8 cellular contexts compared by ENCODE assay signal in genomic region chr21:29024474-29025327, GRCh38. TPM values are rescaled to one million over a fixed set of nuclear protein-coding genes. Genes with fewer than 3 reads are reported as not detected.
DNase-seq lines count a peak whose midpoint lies in the region; ATAC-seq and TF ChIP-seq lines count a peak whose summit lies in the region.

Gene USP16, plus strand, starts transcription at chr21:29024668. Its CDS starts 3,246 bp downstream, at chr21:29027914.

- BruUV-seq in IMR-90 (replicated peaks; lab: Mats Ljungman, UMichigan) = no TSS peak

- peak within 1 kb of the TSS; percentile 89 for H3K4me2 ChIP-seq in IMR-90 (ENCODE audit: low read depth, low read length)

- no peaks in the 10 kb centered on the region for H3K27me3 ChIP-seq in IMR-90 (ENCODE audit: control insufficient read depth, insufficient read depth, low read length)

- in situ Hi-C loops in IMR-90 (cut with MboI; ENCODE audit: low sequenced_read_pairs) = no loop called here

- H3K36me3 ChIP-seq in IMR-90 (ENCODE audit: control insufficient read depth, insufficient read depth, low read length) = peaks cover 2% of the 10 kb centered on the region; the same call in 1 of the 2 replicates

- DNase-seq in DMS 273 (lab: John Stamatoyannopoulos, UW; ENCODE audit: unreplicated experiment) (peak; percentile 98), IMR-90 (peak; percentile 99), OCI-M1 (lab: John Stamatoyannopoulos, UW) (peak; percentile 97), activated T-cell treated with anti-CD3 and anti-CD28 coated beads for 24 hours (ENCODE audit: low read depth) (peak; percentile 95), epidermal melanocyte (ENCODE audit: insufficient read length, low spot score) (peak; percentile 96), middle frontal gyrus (ENCODE audit: extremely low spot score, low spot score) (peak; percentile 96)
- peak; percentile 79 to 89 for DNase-seq in stimulated activated CD8-positive, alpha-beta memory T cell treated with anti-CD3 and anti-CD28 coated beads, Interleukin-2, amount 100 ng/mL, for 48 hours (ENCODE audit: low read depth in 2 of 2)

- peaks cover 3% of the 10 kb centered on the region for H3K9me1 ChIP-seq in IMR-90 (ENCODE audit: insufficient read depth, low read length)

- H2AK5ac ChIP-seq in IMR-90 (ENCODE audit: low read depth, low read length) = peak within 1 kb of the TSS; percentile 54; the same call in 1 of the 2 replicates

- H2BK120ac ChIP-seq in IMR-90 (ENCODE audit: low read depth, low read length) = peak within 1 kb of the TSS; percentile 98

- peak within 1 kb of the TSS; percentile 85 for H2AK9ac ChIP-seq in IMR-90 (replicated peaks; ENCODE audit: low read depth, low read length, poor library complexity)

- H3K23ac ChIP-seq in IMR-90 (ENCODE audit: low read depth, low read length) = peak within 1 kb of the TSS; percentile 100

- TF ChIP-seq RAD21 in IMR-90 (IDR thresholded peaks at IDR 0.05; ENCODE audit: low read length) = peak; percentile 11; the same call in 1 of the 2 replicates

- H2BK15ac ChIP-seq in IMR-90 (ENCODE audit: low read depth, low read length) = peak within 1 kb of the TSS; percentile 86; the same call in 2 of the 3 replicates

- H3K9ac ChIP-seq in IMR-90 (ENCODE audit: low read depth, low read length) = peak within 1 kb of the TSS; percentile 86

- H2BK5ac ChIP-seq in IMR-90 (ENCODE audit: low read depth, low read length, poor library complexity, severe bottlenecking) = peak within 1 kb of the TSS; percentile 90

- H3K9me3 ChIP-seq in IMR-90 (ENCODE audit: control insufficient read depth, insufficient read depth, low read length) = no peaks in the 10 kb centered on the region

- peak within 1 kb of the TSS; percentile 83 for H3K27ac ChIP-seq in IMR-90 (ENCODE audit: insufficient read depth, low read length)

- peak within 1 kb of the TSS; percentile 99 for H3K4ac ChIP-seq in IMR-90 (ENCODE audit: low read depth, low read length)

- peak within 1 kb of the TSS; percentile 88 for H3K18ac ChIP-seq in IMR-90 (ENCODE audit: low read depth, low read length)

- peak; percentile 93 for TF ChIP-seq POLR2A in IMR-90 (IDR thresholded peaks at IDR 0.05; ENCODE audit: low read depth, low read length)

- H3K79me1 ChIP-seq in IMR-90 (ENCODE audit: low read depth in 1 of 2, low read length in 2 of 2) = peaks cover 5 to 28% of the 10 kb centered on the region in 2 experiments

- H4K91ac ChIP-seq in IMR-90 (ENCODE audit: insufficient read depth, low read depth, low read length) = peak within 1 kb of the TSS; percentile 99

- 0% methylated on average over 5 of the region's 48 CpGs; no CpG with 5 or more reads in 1 of the 2 experiments for WGBS in IMR-90 (ENCODE audit: extremely low coverage in 2 of 2, insufficient read length in 1 of 2), 2 experiments

- H4K5ac ChIP-seq in IMR-90 (ENCODE audit: low read depth, low read length) = peak within 1 kb of the TSS; percentile 98

- peak within 1 kb of the TSS; percentile 64 for H3K4me3 ChIP-seq in IMR-90 (ENCODE audit: insufficient read depth, low read depth, low read length)

- H2AFZ ChIP-seq in IMR-90 (replicated peaks; ENCODE audit: low read length, poor library complexity) = peak within 1 kb of the TSS; percentile 98

- H3K56ac ChIP-seq in IMR-90 (ENCODE audit: extremely low read depth, insufficient read depth, low read length) = peak within 1 kb of the TSS; percentile 92

- no peaks in the 10 kb centered on the region for H4K20me1 ChIP-seq in IMR-90 (ENCODE audit: insufficient read depth, low read length)

- H3K4me1 ChIP-seq in IMR-90 (ENCODE audit: control insufficient read depth, insufficient read depth, low read length) = no peaks in the 10 kb centered on the region; the same call in 1 of the 2 replicates

- TF ChIP-seq CTCF in IMR-90 (conservative IDR thresholded peaks at IDR 0.05; ENCODE audit: low read depth, low read length) = 0 out of 2 replicates have a peak, but pooled peaks have one; percentile 13

- intact Hi-C loops in IMR-90 (cut with micrococcal nuclease) = loop anchor here (10.0 kb wide), 1 partner anchor 60 kb away; no protein-coding TSS in a partner anchor

- dilution Hi-C loops in IMR-90 (cut with HindIII; ENCODE audit: low sequenced_read_pairs, unreplicated experiment) = no loop called here

- ATAC-seq in GM21528 (IDR thresholded peaks at IDR 0.05; ENCODE audit: low FRiP score, unreplicated experiment) (peak; percentile 98), IMR-90 (ENCODE audit: low read depth) (peak; percentile 98)

- POLR2A ChIA-PET in IMR-90 (lab: Charles Lee; ENCODE audit: unreplicated experiment) = interaction anchor here (0.8 to 1.8 kb wide), 4 partner anchors 19 to 49 kb away, joined by 4 to 7 read pairs (median 4); partner anchors contain the start of gene CCT8

- peak within 1 kb of the TSS; percentile 81 to 100 for H4K8ac ChIP-seq in IMR-90 (ENCODE audit: low read depth in 2 of 2, low read length in 2 of 2)

- H2BK20ac ChIP-seq in IMR-90 (ENCODE audit: low read depth, low read length) = peak within 1 kb of the TSS; percentile 96

- peak within 1 kb of the TSS; percentile 99 for H3K14ac ChIP-seq in IMR-90 (replicated peaks; ENCODE audit: low read depth, low read length)

- CTCF ChIA-PET in IMR-90 (lab: Yijun Ruan, JAX) = interaction anchor here (0.7 to 1.2 kb wide), 3 partner anchors 21 to 60 kb away, joined by 3 to 4 read pairs (median 3); partner anchors contain the start of gene LTN1

TF ChIP-seq in IMR-90, 13 proteins besides CTCF, POLR2A, EP300 and RAD21:
- peak; percentile 68; the same call in 1 of the 2 replicates for TF ChIP-seq FOS (IDR thresholded peaks at IDR 0.05; ENCODE audit: low read depth, low read length)
- no peak for TF ChIP-seq MAFK (IDR thresholded peaks at IDR 0.05; ENCODE audit: low read depth, low read length)
- peak; percentile 60; the same call in 1 of the 2 replicates for TF ChIP-seq USF2 (IDR thresholded peaks at IDR 0.05; ENCODE audit: low read depth, low read length)
- TF ChIP-seq MAZ (IDR thresholded peaks at IDR 0.05; ENCODE audit: borderline replicate concordance, low read depth, low read length) = peak; percentile 25; the same call in 1 of the 2 replicates
- no peak for TF ChIP-seq RFX5 (IDR thresholded peaks at IDR 0.05; ENCODE audit: low read depth, low read length)
- TF ChIP-seq MXI1 (IDR thresholded peaks at IDR 0.05; ENCODE audit: borderline replicate concordance, low read depth, low read length) = peak; percentile 93
- TF ChIP-seq ELK1 (IDR thresholded peaks at IDR 0.05; ENCODE audit: borderline replicate concordance, low read depth, low read length) = no peak
- TF ChIP-seq BHLHE40 (IDR thresholded peaks at IDR 0.05; ENCODE audit: low read depth, low read length) = peak; percentile 4; the same call in 1 of the 2 replicates
- TF ChIP-seq SMC3 (IDR thresholded peaks at IDR 0.05; ENCODE audit: low read depth, low read length) = no peak
- no peak for TF ChIP-seq NFE2L2 (IDR thresholded peaks at IDR 0.05; ENCODE audit: low read depth, low read length)
- TF ChIP-seq RCOR1 (IDR thresholded peaks at IDR 0.05; ENCODE audit: insufficient replicate concordance, low read length) = no peak
- no peak for TF ChIP-seq CEBPB (IDR thresholded peaks at IDR 0.05; ENCODE audit: low read depth, low read length)
- TF ChIP-seq CHD1 (IDR thresholded peaks at IDR 0.05; ENCODE audit: low read depth, low read length) = 0 out of 2 replicates have a peak, but pooled peaks have one; percentile 49
TF ChIP-seq in IMR-90: peak in this region for 6.

RNA-seq across cellular contexts. Expression of gene USP16, which starts in this region (rescaled TPM):
- 28.7 and 47.8 TPM in 2 replicates for total RNA-seq in IMR-90 (2012; rRNA removed)
- polyA plus RNA-seq in IMR-90 (2012; rRNA removed) = 13.4 and 15.5 TPM in 2 replicates
- 1.2 and 1.9 TPM in 2 replicates for polyA plus RNA-seq in IMR-90 (2012; cell fraction: cytosol; rRNA removed)
- polyA plus RNA-seq in IMR-90 (2012; cell fraction: nucleus; rRNA removed; ENCODE audit: low replicate concordance) = 2.0 and 22.2 TPM in 2 replicates

Comparison
In these comparisons a context has a peak if more than half of its experiments do, and no peak if none do; other contexts are left out.
1. Peak in every context shown above with its lines: DNase-seq, ATAC-seq, H3K4me3 ChIP-seq and H3K27ac ChIP-seq.